Comparison of ENCODE assay signal across 9 cellular contexts in genomic region chr6:3455121-3455489, GRCh38. TPM values are rescaled to one million over a fixed set of nuclear protein-coding genes. Genes with fewer than 3 reads are reported as not detected.
DNase-seq lines count a peak whose midpoint lies in the region; FAIRE-seq and TF ChIP-seq lines count a peak whose summit lies in the region.
"Had no signal": no experiment of that assay in that cellular context is flagged by ENCODE, and none has a peak within 500 bp of the region (broad histone marks: within the 10 kb centered on the region; RNA-seq: fewer than 3 reads in every experiment).

No MANE protein-coding gene starts in this region.

- H3K4me3 ChIP-seq in keratinocyte (ENCODE audit: control insufficient read depth in 2 of 3, extremely low read depth in 1 of 3, insufficient read depth in 2 of 3, low read depth in 1 of 3, low read length in 3 of 3): peak overlapping the region; percentile 69 to 76 (median 73)

- TF ChIP-seq CTCF in keratinocyte (optimal IDR thresholded peaks at IDR 0.05 in 1 of 3, IDR thresholded peaks at IDR 0.05 in 1 of 3, conservative IDR thresholded peaks at IDR 0.05 in 1 of 3; ENCODE audit: extremely low read depth in 1 of 3, insufficient read depth in 2 of 3, low read length in 3 of 3): no peak

- DNase-seq in NCI-H1417 (lab: John Stamatoyannopoulos, UW): peak; percentile 19 to 58 (median 29)
- no peak for DNase-seq in NCI-H1417 treated with DMSO at 0.1 percent for 48 hours (lab: John Stamatoyannopoulos, UW)
- DNase-seq in activated naive CD4-positive, alpha-beta T cell treated with anti-CD3 and anti-CD28 coated beads for 36 hours: peak; percentile 79
- no peak for DNase-seq in keratinocyte (ENCODE audit: low read depth, low spot score)
- DNase-seq in stimulated activated CD8-positive, alpha-beta memory T cell treated with anti-CD3 and anti-CD28 coated beads, Interleukin-12 subunit alpha, Interleukin-12 subunit beta, amount 100 ng/mL, for 1 hour (ENCODE audit: low read depth): peak; percentile 19
- DNase-seq in NCI-H187 (lab: John Stamatoyannopoulos, UW): no peak
- DNase-seq in T-helper 2 cell treated with Interferon-gamma antibody and Interleukin-4, amounts not matched to agents 5 μg/mL and 100 μg/mL, for 36 hours (ENCODE audit: low spot score): no peak
- DNase-seq in NCI-H226: no peak

- H3K9ac ChIP-seq in keratinocyte (ENCODE audit: control insufficient read depth, extremely low read depth, insufficient read depth, low read length): peak overlapping the region; percentile 77

- intact Hi-C loops in activated naive CD4-positive, alpha-beta T cell treated with anti-CD3 and anti-CD28 coated beads for 36 hours (cut with micrococcal nuclease): loop anchor here (1.0 to 10.0 kb wide), 9 partner anchors 44 to 562 kb away; partner anchors contain the start of genes NQO2, PSMG4 and RIPK1

- no peaks in the 10 kb centered on the region for H3K27me3 ChIP-seq in keratinocyte (ENCODE audit: control insufficient read depth, extremely low read depth, insufficient read depth, low read length)

- peak overlapping the region; percentile 91 for H3K4me2 ChIP-seq in keratinocyte (ENCODE audit: control insufficient read depth, extremely low read depth, insufficient read depth, low read depth, low read length)

- FAIRE-seq in keratinocyte (lab: Jason Lieb, UNC): no peak
- FAIRE-seq: A204.1 had no signal

- H3K9me3 ChIP-seq in keratinocyte (ENCODE audit: control insufficient read depth, low read depth, low read length): no peaks in the 10 kb centered on the region

- H3K4me3 Mint-ChIP-seq in activated naive CD4-positive, alpha-beta T cell treated with anti-CD3 and anti-CD28 coated beads for 36 hours: no peak overlapping the region
- no peak overlapping the region for H3K4me3 Mint-ChIP-seq in T-helper 2 cell treated with Interferon-gamma antibody and Interleukin-4, amounts not matched to agents 5 μg/mL and 100 μg/mL, for 36 hours

- H3K79me2 ChIP-seq in keratinocyte (ENCODE audit: control insufficient read depth, insufficient read depth, low read length): peaks cover 3% of the 10 kb centered on the region

- no peaks in the 10 kb centered on the region for H3K9me1 ChIP-seq in keratinocyte (ENCODE audit: control insufficient read depth, extremely low read depth, insufficient read depth, low read length)

- peaks cover 8% of the 10 kb centered on the region for H3K27me3 Mint-ChIP-seq in activated naive CD4-positive, alpha-beta T cell treated with anti-CD3 and anti-CD28 coated beads for 36 hours (ENCODE audit: low read depth)
- peaks cover 43% of the 10 kb centered on the region for H3K27me3 Mint-ChIP-seq in T-helper 2 cell treated with Interferon-gamma antibody and Interleukin-4, amounts not matched to agents 5 μg/mL and 100 μg/mL, for 36 hours (ENCODE audit: low read depth)

- dilution Hi-C loops in keratinocyte (cut with MboI; ENCODE audit: extremely low pct_ligation_motif_present, low sequenced_read_pairs): no loop called here

- H3K9me3 Mint-ChIP-seq in activated naive CD4-positive, alpha-beta T cell treated with anti-CD3 and anti-CD28 coated beads for 36 hours: no peaks in the 10 kb centered on the region
- H3K9me3 Mint-ChIP-seq in T-helper 2 cell treated with Interferon-gamma antibody and Interleukin-4, amounts not matched to agents 5 μg/mL and 100 μg/mL, for 36 hours: no peaks in the 10 kb centered on the region

- no peak overlapping the region for H2AFZ ChIP-seq in keratinocyte (ENCODE audit: control insufficient read depth, low read length)

- CTCF ChIA-PET in activated naive CD4-positive, alpha-beta T cell treated with anti-CD3 and anti-CD28 coated beads for 36 hours (lab: Charles Lee): interaction anchor here (1.0 kb wide), 2 partner anchors 44 to 277 kb away, joined by 3 to 6 read pairs; no protein-coding TSS in a partner anchor

- no peak overlapping the region for H3K27ac ChIP-seq in keratinocyte (ENCODE audit: control insufficient read depth, insufficient read depth, low read length)

- no peak overlapping the region for H3K27ac Mint-ChIP-seq in activated naive CD4-positive, alpha-beta T cell treated with anti-CD3 and anti-CD28 coated beads for 36 hours
- H3K27ac Mint-ChIP-seq in T-helper 2 cell treated with Interferon-gamma antibody and Interleukin-4, amounts not matched to agents 5 μg/mL and 100 μg/mL, for 36 hours: no peak overlapping the region

- H3K36me3 Mint-ChIP-seq in activated naive CD4-positive, alpha-beta T cell treated with anti-CD3 and anti-CD28 coated beads for 36 hours (ENCODE audit: low read depth): no peaks in the 10 kb centered on the region
- H3K36me3 Mint-ChIP-seq in T-helper 2 cell treated with Interferon-gamma antibody and Interleukin-4, amounts not matched to agents 5 μg/mL and 100 μg/mL, for 36 hours (ENCODE audit: low read depth): no peaks in the 10 kb centered on the region

- peaks cover 19% of the 10 kb centered on the region for H3K4me1 Mint-ChIP-seq in activated naive CD4-positive, alpha-beta T cell treated with anti-CD3 and anti-CD28 coated beads for 36 hours (ENCODE audit: low read depth)
- H3K4me1 Mint-ChIP-seq in T-helper 2 cell treated with Interferon-gamma antibody and Interleukin-4, amounts not matched to agents 5 μg/mL and 100 μg/mL, for 36 hours (ENCODE audit: low read depth): peaks cover 6% of the 10 kb centered on the region

- no peaks in the 10 kb centered on the region for H4K20me1 ChIP-seq in keratinocyte (ENCODE audit: control insufficient read depth, extremely low read depth, insufficient read depth, low read length)

- no peaks in the 10 kb centered on the region for H3K36me3 ChIP-seq in keratinocyte (ENCODE audit: control insufficient read depth in 2 of 2, extremely low read depth in 1 of 2, insufficient read depth in 2 of 2, low read length in 2 of 2)

- peaks cover 27% of the 10 kb centered on the region for H3K4me1 ChIP-seq in keratinocyte (ENCODE audit: control insufficient read depth, extremely low read depth, insufficient read depth, low read length)

RNA-seq across cellular contexts. Expression of gene SLC22A23, which starts 1.7 kb away (rescaled TPM):
- total RNA-seq in activated naive CD4-positive, alpha-beta T cell treated with anti-CD3 and anti-CD28 coated beads for 36 hours: 1 to 10 TPM; 1.3 to 1.4 TPM
- 3.2 to 7.5 TPM (median 4.3 TPM) in 3 replicates for polyA plus RNA-seq in keratinocyte
- polyA plus RNA-seq in keratinocyte (2011; ENCODE audit: low read depth): 6.9 TPM
- 6.1 and 9.0 TPM in 2 replicates for polyA plus RNA-seq in keratinocyte (2011; cell fraction: cytosol; rRNA removed)
- polyA plus RNA-seq in keratinocyte (2011; cell fraction: nucleus; rRNA removed): 21.3 and 28.8 TPM in 2 replicates
- 7.4 and 15.4 TPM in 2 replicates for polyA plus RNA-seq in keratinocyte (2012; ENCODE audit: low replicate concordance)
- polyA minus RNA-seq in keratinocyte: 20.6 to 28.2 TPM (median 22.4 TPM) in 3 replicates
- 18.4 TPM for polyA minus RNA-seq in keratinocyte (2011; cell fraction: cytosol; rRNA and poly(A)+ RNA removed)
- polyA minus RNA-seq in keratinocyte (2011; cell fraction: nucleus; rRNA and poly(A)+ RNA removed): 28.7 and 47.2 TPM in 2 replicates

Comparison
In these comparisons a context has a peak if more than half of its experiments do, and no peak if none do; other contexts are left out.
1. DNase-seq: peak in NCI-H1417 (3 of 3), activated naive CD4-positive, alpha-beta T cell treated with anti-CD3 and anti-CD28 coated beads for 36 hours (single experiment) and stimulated activated CD8-positive, alpha-beta memory T cell treated with anti-CD3 and anti-CD28 coated beads, Interleukin-12 subunit alpha, Interleukin-12 subunit beta, amount 100 ng/mL, for 1 hour (single experiment); none in NCI-H1417 treated with DMSO at 0.1 percent for 48 hours (single experiment), keratinocyte (single experiment), NCI-H187 (0 of 2), T-helper 2 cell treated with Interferon-gamma antibody and Interleukin-4, amounts not matched to agents 5 μg/mL and 100 μg/mL, for 36 hours (single experiment) and NCI-H226 (single experiment).